18 cellular contexts compared by ENCODE assay signal in the genomic region with DNA sequence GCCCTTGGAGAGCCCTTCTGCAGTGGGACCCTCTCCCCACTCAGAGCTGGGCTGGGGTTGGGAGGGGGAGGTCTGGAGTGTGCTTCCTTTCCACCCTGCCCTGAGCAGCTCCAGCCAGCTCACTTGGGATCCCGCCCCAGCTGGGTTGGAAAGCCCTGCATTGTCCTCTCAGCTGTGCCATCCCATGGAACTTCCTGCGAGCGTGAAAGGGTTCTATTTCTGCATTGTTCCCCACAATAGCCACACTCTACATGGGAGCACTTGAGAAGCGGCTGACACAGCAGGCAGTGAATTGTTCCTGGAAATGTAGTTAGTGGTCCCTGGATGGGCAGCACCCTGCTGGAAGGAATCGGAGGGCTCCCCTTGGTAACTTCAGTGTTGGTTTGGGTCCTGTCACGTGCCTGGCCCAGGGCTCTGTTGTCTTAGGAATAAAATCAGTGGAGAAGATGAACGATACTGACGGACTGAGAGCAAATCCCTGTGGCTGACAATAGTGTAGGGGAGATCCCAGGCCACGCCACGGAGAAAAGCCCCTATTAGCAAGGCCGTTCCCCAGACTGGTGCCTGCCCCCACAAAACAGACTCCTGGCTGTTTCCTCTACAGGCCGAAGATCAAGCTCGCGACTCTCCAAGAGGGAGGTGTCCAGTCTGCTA. TPM values are rescaled to one million over a fixed set of nuclear protein-coding genes. Genes with fewer than 3 reads are reported as not detected.
DNase-seq lines count a peak whose midpoint lies in the region; ATAC-seq lines count a peak whose summit lies in the region.
"Had no signal": no experiment of that assay in that cellular context is flagged by ENCODE, and none has a peak within 500 bp of the region (broad histone marks: within the 10 kb centered on the region; RNA-seq: fewer than 3 reads in every experiment).

No MANE protein-coding gene starts in this region.

- no peaks in the 10 kb centered on the region for H3K27me3 ChIP-seq in HUES48 (ENCODE audit: control insufficient read depth, insufficient read depth, low read length)
- H3K27me3 ChIP-seq: esophagus muscularis mucosa, testis had no signal

- peak overlapping the region; percentile 88 for H3K27ac ChIP-seq in HUES48 (ENCODE audit: low read depth, low read length)
- H3K27ac ChIP-seq: esophagus muscularis mucosa, testis had no signal

- H3K4me3 ChIP-seq in HUES48 (ENCODE audit: low read depth, low read length), result no peak overlapping the region
- H3K4me3 ChIP-seq: esophagus muscularis mucosa, testis had no signal

- peaks cover 97% of the 10 kb centered on the region for H3K36me3 ChIP-seq in HUES48 (ENCODE audit: control insufficient read depth, insufficient read depth, low read length)

- H3K27ac Mint-ChIP-seq in T-helper 17 cell, result no peak overlapping the region
- H3K27ac Mint-ChIP-seq: activated CD8-positive, alpha-beta T cell treated with anti-CD3 and anti-CD28 coated beads for 36 hours; activated T-helper 17 cell treated with anti-CD3 and anti-CD28 coated beads, Interleukin-2, amount 50 U/mL, for 72 hours had no signal

- H3K36me3 Mint-ChIP-seq in T-helper 17 cell (ENCODE audit: low read depth), result no peaks in the 10 kb centered on the region
- H3K36me3 Mint-ChIP-seq: naive B cell had no signal

- H3K27me3 Mint-ChIP-seq in T-helper 17 cell, result no peaks in the 10 kb centered on the region
- H3K27me3 Mint-ChIP-seq: activated CD8-positive, alpha-beta T cell treated with anti-CD3 and anti-CD28 coated beads for 36 hours; activated T-helper 17 cell treated with anti-CD3 and anti-CD28 coated beads, Interleukin-2, amount 50 U/mL, for 72 hours; naive B cell had no signal

- no peak for ATAC-seq in T-helper 17 cell
- ATAC-seq: activated CD8-positive, alpha-beta T cell treated with anti-CD3 and anti-CD28 coated beads for 36 hours; activated T-helper 17 cell treated with anti-CD3 and anti-CD28 coated beads, Interleukin-2, amount 50 U/mL, for 72 hours; sciatic nerve had no signal

- no peak overlapping the region for H3K4me3 Mint-ChIP-seq in T-helper 17 cell
- H3K4me3 Mint-ChIP-seq: activated CD8-positive, alpha-beta T cell treated with anti-CD3 and anti-CD28 coated beads for 36 hours; activated T-helper 17 cell treated with anti-CD3 and anti-CD28 coated beads, Interleukin-2, amount 50 U/mL, for 72 hours; naive B cell had no signal

- 0 out of 2 replicates have a peak overlapping the region, but pooled peaks have one; percentile 16 for H3K9ac ChIP-seq in HUES48 (ENCODE audit: low read depth, low read length)

- H3K4me1 Mint-ChIP-seq in T-helper 17 cell, result peaks cover 10% of the 10 kb centered on the region

- peaks cover 40% of the 10 kb centered on the region for H3K4me1 ChIP-seq in HUES48 (ENCODE audit: control insufficient read depth, insufficient read depth, low read length)

- intact Hi-C loops in head of caudate nucleus (cut with DNase I), result no loop called here

- DNase-seq in NCI-H345 (lab: John Stamatoyannopoulos, UW), result peak; percentile 97
- DNase-seq in head of caudate nucleus, result peak in 40 of 42 donors; percentile 26 to 87 (median 64)
- DNase-seq in occipital lobe (lab: John Stamatoyannopoulos, UW), result peak; percentile 8
- no peak for DNase-seq in activated naive CD4-positive, alpha-beta T cell treated with anti-CD3 and anti-CD28 coated beads, Interleukin-2, amount 50 U/mL, for 16 hours
- no peak for DNase-seq in T-helper 17 cell
- no peak for DNase-seq in 8988T
- no peak for DNase-seq in cortex of kidney (lab: John Stamatoyannopoulos, UW)
- DNase-seq: activated CD8-positive, alpha-beta T cell treated with anti-CD3 and anti-CD28 coated beads for 36 hours; AML-193; amniotic stem cell; naive B cell; NCI-H1694 treated with DMSO at 0.1 percent for 48 hours; stimulated activated CD4-positive, alpha-beta T cell treated with anti-CD3 and anti-CD28 coated beads, Interleukin-2, amount 100 ng/mL, for 24 hours; testis had no signal

- H3K9me3 ChIP-seq in HUES48 (ENCODE audit: control insufficient read depth, insufficient read depth, low read length) (no peaks in the 10 kb centered on the region), T-helper 17 cell (ENCODE audit: control insufficient read depth, low read length, poor library complexity, severe bottlenecking) (no peaks in the 10 kb centered on the region)
- H3K9me3 ChIP-seq: esophagus muscularis mucosa, testis had no signal

RNA-seq across cellular contexts. Expression of a gene that starts 18.7 kb away (rescaled TPM):
- total RNA-seq in occipital lobe, result 4.8 TPM
- total RNA-seq in T-helper 17 cell, result under 1 TPM; 0.30 to 0.34 TPM

RNA-seq across cellular contexts. Expression of a gene that starts 37.6 kb away (rescaled TPM):
- total RNA-seq in occipital lobe (24.2 TPM), T-helper 17 cell (10 to 100 TPM; 33.9 to 47.5 TPM)

RNA-seq across cellular contexts. Expression of a gene that starts 38.9 kb away (rescaled TPM):
- 109 TPM for total RNA-seq in occipital lobe
- 100 to 1,000 TPM; 105 to 134 TPM for total RNA-seq in T-helper 17 cell

Comparison
In these comparisons a context has a peak if more than half of its experiments do, and no peak if none do; other contexts are left out.
1. DNase-seq: peak in NCI-H345 (single experiment), head of caudate nucleus (40 of 42) and occipital lobe (single experiment); none in activated naive CD4-positive, alpha-beta T cell treated with anti-CD3 and anti-CD28 coated beads, Interleukin-2, amount 50 U/mL, for 16 hours (single experiment), T-helper 17 cell (0 of 3), 8988T (single experiment) and cortex of kidney (single experiment).